ENCODE assay signal across 8 cellular contexts in the genomic region with DNA sequence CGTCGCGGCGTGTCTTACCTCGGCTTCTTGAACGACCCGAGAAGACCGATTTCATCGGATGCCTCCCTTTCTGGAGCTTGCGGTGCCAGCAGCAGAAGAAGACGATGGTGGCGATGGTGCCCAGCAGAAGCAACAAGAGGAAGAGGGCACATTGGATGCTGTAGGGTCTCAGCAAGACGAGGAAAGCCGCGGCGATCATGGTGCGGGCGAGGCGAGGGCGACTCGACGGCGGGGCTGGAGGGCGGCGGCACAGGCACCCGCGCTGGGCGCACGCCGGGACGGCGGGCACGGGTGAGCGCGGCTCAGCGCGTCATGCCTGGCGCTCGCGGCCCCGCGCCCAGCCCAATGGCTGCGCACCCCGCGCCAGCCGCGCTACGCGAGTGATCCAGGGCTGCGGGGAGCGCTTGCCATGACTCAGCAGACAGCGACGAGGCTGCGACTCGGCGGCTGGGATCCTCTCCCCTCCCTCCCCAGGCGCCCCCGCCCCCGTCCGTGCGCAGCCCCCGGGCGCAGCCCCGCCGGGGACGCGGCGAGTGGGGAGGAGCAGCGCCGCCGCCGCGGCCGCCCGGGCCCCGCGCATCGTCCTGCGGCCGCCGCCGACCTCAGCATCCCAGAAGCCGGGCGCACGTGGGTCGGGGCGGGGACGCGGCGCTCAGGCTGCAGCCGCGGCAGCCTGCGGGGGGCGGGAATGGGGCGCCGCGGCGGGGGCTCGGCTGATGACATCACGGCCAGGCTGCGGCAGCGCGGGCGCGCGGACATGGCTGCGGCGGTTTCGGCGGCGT. TPM values are rescaled to one million over a fixed set of nuclear protein-coding genes. Genes with fewer than 3 reads are reported as not detected.
DNase-seq lines count a peak whose midpoint lies in the region; ATAC-seq and TF ChIP-seq lines count a peak whose summit lies in the region.

A gene with protein sequence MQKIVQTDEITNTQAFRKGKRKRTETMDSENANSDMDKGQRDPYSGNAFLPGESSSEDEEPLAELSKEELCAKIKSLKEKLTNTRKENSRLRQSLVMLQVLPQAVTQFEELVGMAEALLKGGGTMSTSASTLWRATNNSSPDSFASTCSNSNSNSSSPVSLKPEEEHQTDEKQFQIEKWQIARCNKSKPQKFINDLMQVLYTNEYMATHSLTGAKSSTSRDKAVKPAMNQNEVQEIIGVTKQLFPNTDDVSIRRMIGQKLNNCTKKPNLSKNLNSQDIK (plus strand): TSS at position 719 of the 782 bp plus-strand sequence. CDS start 26,704 bp downstream, outside the sequence.

- no peak within 1 kb of the TSS for H4K5ac ChIP-seq in mesendoderm (ENCODE audit: low read length)

- no peak within 1 kb of the TSS for H2BK120ac ChIP-seq in mesendoderm (ENCODE audit: low read depth, low read length)

- H4K8ac ChIP-seq in mesendoderm (ENCODE audit: low read depth, low read length): no peak within 1 kb of the TSS

- H3K23ac ChIP-seq in mesendoderm (ENCODE audit: low read length): peak within 1 kb of the TSS; percentile 0

- H3K27ac ChIP-seq in VCaP: peak within 1 kb of the TSS; percentile 80
- H3K27ac ChIP-seq in mesendoderm (ENCODE audit: low read depth, low read length): peak within 1 kb of the TSS; percentile 85

- peak within 1 kb of the TSS; percentile 26 for H3K4ac ChIP-seq in mesendoderm (ENCODE audit: low read depth, low read length)

- H3K79me2 ChIP-seq in mesendoderm (ENCODE audit: control insufficient read depth, insufficient read depth, low read length): peaks cover 1% of the 10 kb centered on the region

- no peak within 1 kb of the TSS for H2BK5ac ChIP-seq in mesendoderm (ENCODE audit: low read length)

- no CpG with 5 or more reads among the region's 111 CpGs for WGBS in mesendoderm (ENCODE audit: extremely low coverage, insufficient coverage, low lambda C conversion rate)

- no peak within 1 kb of the TSS for H2BK15ac ChIP-seq in mesendoderm (replicated peaks; ENCODE audit: low read depth)

- peak; percentile 46 for ATAC-seq in stimulated activated naive CD8-positive, alpha-beta T cell treated with anti-CD3 and anti-CD28 coated beads, Interleukin-15, Interleukin-2, amounts not matched to agents 100 U/mL and 50 U/mL, for 24 hours

- no peaks in the 10 kb centered on the region for H3K9me3 ChIP-seq in MG63
- H3K9me3 ChIP-seq in endocrine pancreas (ENCODE audit: control insufficient read depth, low read length): no peaks in the 10 kb centered on the region

- peak within 1 kb of the TSS; percentile 81 for H3K56ac ChIP-seq in mesendoderm (ENCODE audit: low read length)

- no peak for TF ChIP-seq CTCF in VCaP (conservative IDR thresholded peaks at IDR 0.05)

- peak within 1 kb of the TSS; percentile 62 for H3K4me3 ChIP-seq in MG63
- peak within 1 kb of the TSS; percentile 91 for H3K4me3 ChIP-seq in endocrine pancreas (ENCODE audit: control insufficient read depth, insufficient read depth, low read length)
- H3K4me3 ChIP-seq in mesendoderm (ENCODE audit: low read length): peak within 1 kb of the TSS; percentile 52

- H3K4me1 ChIP-seq in endocrine pancreas (ENCODE audit: control insufficient read depth, insufficient read depth, low read length) (peaks cover 4% of the 10 kb centered on the region), mesendoderm (ENCODE audit: control insufficient read depth, low read depth, low read length) (no peaks in the 10 kb centered on the region)

- H3K18ac ChIP-seq in mesendoderm (ENCODE audit: low read length): peak within 1 kb of the TSS; percentile 35

- no peaks in the 10 kb centered on the region for H3K79me1 ChIP-seq in mesendoderm (ENCODE audit: low read length)

- DNase-seq in activated effector memory CD4-positive, alpha-beta T cell treated with anti-CD3 and anti-CD28 coated beads, Interleukin-2, amount 50 U/mL, for 16 hours: peak; percentile 72
- no peak for DNase-seq in activated effector memory CD4-positive, alpha-beta T cell treated with Interleukin-2 at 50 U/mL for 16 hours
- DNase-seq in HCEC 1CT (peak; percentile 80), MG63 (peak; percentile 78), mesendoderm (peak; percentile 80)
- peak; percentile 29 for DNase-seq in stimulated activated naive CD8-positive, alpha-beta T cell treated with anti-CD3 and anti-CD28 coated beads, Interleukin-15, Interleukin-2, amounts not matched to agents 100 U/mL and 50 U/mL, for 24 hours

- H3K9ac ChIP-seq in endocrine pancreas (ENCODE audit: control insufficient read depth, insufficient read depth, low read length): peak within 1 kb of the TSS; percentile 55
- H3K9ac ChIP-seq in mesendoderm (ENCODE audit: low read length): peak within 1 kb of the TSS; percentile 73

- H3K36me3 ChIP-seq in MG63: peaks cover 4% of the 10 kb centered on the region
- H3K36me3 ChIP-seq in endocrine pancreas (ENCODE audit: control insufficient read depth, insufficient read depth, low read length): no peaks in the 10 kb centered on the region
- no peaks in the 10 kb centered on the region for H3K36me3 ChIP-seq in mesendoderm (ENCODE audit: control insufficient read depth, insufficient read depth, low read length)

- H3K27me3 ChIP-seq in MG63 (no peaks in the 10 kb centered on the region), endocrine pancreas (ENCODE audit: control insufficient read depth, insufficient read depth, low read length) (no peaks in the 10 kb centered on the region), mesendoderm (ENCODE audit: insufficient read depth, low read length, poor library complexity) (no peaks in the 10 kb centered on the region)

- H3K4me2 ChIP-seq in mesendoderm (ENCODE audit: low read length): peak within 1 kb of the TSS; percentile 74

- no peak within 1 kb of the TSS for H2AK5ac ChIP-seq in mesendoderm (ENCODE audit: low read length)

RNA-seq across cellular contexts. Expression of the gene that starts here (rescaled TPM):
- 0.49 and 0.91 TPM in 2 replicates for total RNA-seq in MG63 (2014; rRNA removed; shearing (Covaris generic); ENCODE audit: low replicate concordance)
- 4.5 TPM for polyA plus RNA-seq in mesendoderm (2013, experiment 1 of 2)
- 5.0 TPM for polyA plus RNA-seq in mesendoderm (2013, experiment 2 of 2)

Comparison
In these comparisons a context has a peak if more than half of its experiments do, and no peak if none do; other contexts are left out.
1. Peak in DNase-seq and H3K4me3 ChIP-seq in MG63; RNA of the gene not detected or under 1 TPM.